8 cellular contexts compared by ENCODE assay signal in genomic region chr19:35030257-35031071, GRCh38. TPM values are rescaled to one million over a fixed set of nuclear protein-coding genes. Genes with fewer than 3 reads are reported as not detected.
DNase-seq lines count a peak whose midpoint lies in the region; ATAC-seq and TF ChIP-seq lines count a peak whose summit lies in the region.

TSS of gene SCN1B (plus strand) at chr19:35030470. CDS start at chr19:35030821, 351 bp downstream.

- intact Hi-C loops in sigmoid colon (cut with DNase I): no loop called here

- in situ Hi-C loops in HAP-1 (cut with MboI; ENCODE audit: low sequenced_read_pairs): no loop called here

- TF ChIP-seq CTCF in sigmoid colon (IDR thresholded peaks at IDR 0.05): no peak

- peak within 1 kb of the TSS; percentile 89 for H3K27ac Mint-ChIP-seq in T-helper 17 cell

- H3K36me3 ChIP-seq in HAP-1 (replicated peaks) (peaks cover 29% of the 10 kb centered on the region), sigmoid colon (peaks cover 4 to 36% (median 11%) of the 10 kb centered on the region in 4 donors)

- no peak for TF ChIP-seq EP300 in sigmoid colon (IDR thresholded peaks at IDR 0.05)

- H3K9me3 ChIP-seq in HAP-1: no peaks in the 10 kb centered on the region
- H3K9me3 ChIP-seq in T-helper 17 cell (ENCODE audit: control insufficient read depth, low read length, poor library complexity, severe bottlenecking): no peaks in the 10 kb centered on the region
- no peaks in the 10 kb centered on the region for H3K9me3 ChIP-seq in sigmoid colon

- ATAC-seq in T-helper 17 cell: peak; percentile 81

- H3K27me3 ChIP-seq in HAP-1 (ENCODE audit: low read depth) (no peaks in the 10 kb centered on the region; the same call in 1 of the 2 replicates), sigmoid colon (no peaks in the 10 kb centered on the region)

- H3K4me1 ChIP-seq in HAP-1 (peaks cover 5% of the 10 kb centered on the region), sigmoid colon (peaks cover 0 to 20% (median 15%) of the 10 kb centered on the region in 4 donors)

- peaks cover 4% of the 10 kb centered on the region for H3K36me3 Mint-ChIP-seq in T-helper 17 cell (ENCODE audit: low read depth)

- peak within 1 kb of the TSS; percentile 96 for H3K4me3 Mint-ChIP-seq in T-helper 17 cell

- 1% methylated on average over 118 of the region's 118 CpGs for WGBS in sigmoid colon, 2 donors

- H3K4me3 ChIP-seq in HAP-1 (peak within 1 kb of the TSS; percentile 37), sigmoid colon (peak within 1 kb of the TSS; percentile 40 to 68 (median 60))

- H3K27me3 Mint-ChIP-seq in T-helper 17 cell: peaks cover 8% of the 10 kb centered on the region

- DNase-seq in AG08395 (ENCODE audit: low spot score) (peak; percentile 91), HAP-1 (ENCODE audit: low spot score in 2 of 2) (peak; percentile 39 to 80), T-helper 17 cell (peak in 2 of 3 donors; percentile 42 to 55), anterior cingulate cortex (lab: John Stamatoyannopoulos, UW) (peak in 38 of 58 donors; percentile 15 to 72 (median 42)), hepatic stellate cell (ENCODE audit: low spot score) (peak; percentile 91), sigmoid colon (no peak), cortex of kidney (lab: John Stamatoyannopoulos, UW) (no peak), KG1 (lab: John Stamatoyannopoulos, UW) (no peak)

- no peak for TF ChIP-seq POLR2A in sigmoid colon (IDR thresholded peaks at IDR 0.05)

- peak within 1 kb of the TSS; percentile 50 to 65 (median 57) for H3K27ac ChIP-seq in sigmoid colon

- H3K4me1 Mint-ChIP-seq in T-helper 17 cell: peaks cover 13% of the 10 kb centered on the region

RNA-seq across cellular contexts. Expression of gene SCN1B, which starts in this region (rescaled TPM):
- total RNA-seq in T-helper 17 cell (1 to 10 TPM; 1.9 to 6.2 TPM), sigmoid colon (10 to 100 TPM in 1 of 4 donors, 1 to 10 TPM in 3; 3.0 to 10.0 (median 6.6) TPM)
- polyA plus RNA-seq in sigmoid colon: 1 to 10 TPM; 4.5 to 9.6 (median 4.9) TPM

Comparison
In these comparisons a context has a peak if more than half of its experiments do, and no peak if none do; other contexts are left out.
1. DNase-seq: peak in AG08395 (single experiment), HAP-1 (2 of 2), T-helper 17 cell (2 of 3), anterior cingulate cortex (38 of 58) and hepatic stellate cell (single experiment); none in sigmoid colon (single experiment), cortex of kidney (single experiment) and KG1 (single experiment).